20 cellular contexts compared by ENCODE assay signal in the genomic region with DNA sequence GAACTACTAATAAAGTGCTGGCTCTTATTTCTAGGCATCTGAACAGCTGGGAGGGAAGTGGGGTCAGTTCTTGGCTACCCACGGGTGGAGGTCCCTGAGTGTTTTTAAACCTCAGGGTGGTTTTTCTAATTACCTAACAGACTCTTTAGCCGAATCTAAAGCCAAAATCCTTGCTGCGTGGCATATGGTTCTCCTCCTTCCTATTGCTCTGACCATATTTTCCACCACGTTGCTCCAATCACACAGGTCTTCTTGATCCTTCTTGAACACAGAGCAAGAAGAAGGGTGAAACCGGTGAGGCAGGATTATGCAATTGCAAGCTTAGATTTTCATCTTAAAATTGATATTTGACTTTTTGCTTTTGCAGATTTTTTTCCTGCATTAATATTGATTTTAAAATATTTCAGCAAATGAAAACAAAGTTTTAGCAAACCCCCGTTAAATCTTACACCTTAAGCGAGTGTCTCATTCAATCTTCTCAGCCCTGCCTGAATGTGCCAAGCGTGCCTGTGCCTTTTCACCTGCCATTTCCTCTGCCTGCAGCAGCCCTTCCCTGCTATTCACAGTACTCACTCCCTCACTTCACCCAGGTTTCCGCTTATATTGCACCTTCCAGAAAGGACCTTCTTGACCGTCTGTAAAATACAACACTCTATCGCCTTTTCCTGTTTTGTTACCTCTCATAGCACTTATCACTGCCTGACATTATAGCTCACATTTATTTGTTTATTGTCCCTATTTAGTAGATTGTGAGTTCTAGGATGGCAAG.
DNase-seq lines count a peak whose midpoint lies in the region; TF ChIP-seq lines count a peak whose summit lies in the region.
"Had no signal": no experiment of that assay in that cellular context is flagged by ENCODE, and none has a peak within 500 bp of the region (broad histone marks: within the 10 kb centered on the region; RNA-seq: fewer than 3 reads in every experiment).

No MANE protein-coding gene starts in this region.

- H3K27me3 Mint-ChIP-seq in immature natural killer cell (ENCODE audit: low read depth in 3 of 3): peaks cover 0 to 2% (median 0%) of the 10 kb centered on the region in 3 donors
- H3K27me3 Mint-ChIP-seq: CD4-positive, alpha-beta memory T cell had no signal

- H3K27ac ChIP-seq in colonic mucosa: no peak overlapping the region
- no peak overlapping the region for H3K27ac ChIP-seq in osteoblast (ENCODE audit: low read depth, low read length)
- H3K27ac ChIP-seq: BLaER1 treated with 17β-estradiol and CSF1 and Interleukin-3, amounts not matched to agents 10 nM and 100 nM; RWPE1; SK-N-MC had no signal

- H3K4me3 Mint-ChIP-seq in immature natural killer cell: no peak overlapping the region
- H3K4me3 Mint-ChIP-seq: CD4-positive, alpha-beta memory T cell had no signal

- peaks cover 0 to 12% (median 4%) of the 10 kb centered on the region in 6 donors for H3K9me3 Mint-ChIP-seq in immature natural killer cell

- TF ChIP-seq CTCF in colonic mucosa (IDR thresholded peaks at IDR 0.05) (no peak), osteoblast (IDR thresholded peaks at IDR 0.05; ENCODE audit: extremely low read depth, low read depth, low read length) (no peak)

- H3K79me2 ChIP-seq in osteoblast (ENCODE audit: insufficient read depth, low read length): no peaks in the 10 kb centered on the region

- H4K20me1 ChIP-seq in osteoblast (ENCODE audit: insufficient read depth, low read length): no peaks in the 10 kb centered on the region
- H4K20me1 ChIP-seq: BLaER1 treated with 17β-estradiol and CSF1 and Interleukin-3, amounts not matched to agents 10 nM and 100 nM had no signal

- no peaks in the 10 kb centered on the region for H3K4me1 ChIP-seq in colonic mucosa
- H3K4me1 ChIP-seq in osteoblast (ENCODE audit: insufficient read depth, low read length): no peaks in the 10 kb centered on the region
- H3K4me1 ChIP-seq: BLaER1 treated with 17β-estradiol and CSF1 and Interleukin-3, amounts not matched to agents 10 nM and 100 nM had no signal

- H3K36me3 ChIP-seq in colonic mucosa: no peaks in the 10 kb centered on the region
- no peaks in the 10 kb centered on the region for H3K36me3 ChIP-seq in osteoblast (ENCODE audit: insufficient read depth, low read length)
- H3K36me3 ChIP-seq: BLaER1 treated with 17β-estradiol and CSF1 and Interleukin-3, amounts not matched to agents 10 nM and 100 nM had no signal

- H3K36me3 Mint-ChIP-seq in immature natural killer cell: no peaks in the 10 kb centered on the region
- H3K36me3 Mint-ChIP-seq: CD4-positive, alpha-beta memory T cell had no signal

- no peak overlapping the region for H3K9ac ChIP-seq in colonic mucosa (ENCODE audit: low read depth in 2 of 2, low read length in 2 of 2)
- H3K9ac ChIP-seq: BLaER1 treated with 17β-estradiol and CSF1 and Interleukin-3, amounts not matched to agents 10 nM and 100 nM had no signal

- no peak overlapping the region for H3K4me2 ChIP-seq in osteoblast (ENCODE audit: insufficient read depth, low read length)
- H3K4me2 ChIP-seq: BLaER1 treated with 17β-estradiol and CSF1 and Interleukin-3, amounts not matched to agents 10 nM and 100 nM had no signal

- DNase-seq in NCI-H82 (lab: John Stamatoyannopoulos, UW) (peak; percentile 3), NCI-H82 treated with DMSO at 0.1 percent for 48 hours (lab: John Stamatoyannopoulos, UW; ENCODE audit: unreplicated experiment) (no peak), colonic mucosa (peak; percentile 24), osteoblast (ENCODE audit: insufficient read length, low spot score, missing footprints) (peak; percentile 63), immature natural killer cell (no peak)
- DNase-seq in stimulated activated CD4-positive, alpha-beta T cell treated with anti-CD3 and anti-CD28 coated beads, Interleukin-4, amount 100 ng/mL, for 4 hours: no peak
- no peak for DNase-seq in activated naive CD4-positive, alpha-beta T cell treated with Interleukin-2 at 50 U/mL for 16 hours
- DNase-seq: 8988T; CD4-positive, alpha-beta memory T cell; DND-41; GOT3; KG1; NCI-H1092 treated with DMSO at 0.1 percent for 48 hours; NCI-H1436 treated with DMSO at 0.1 percent for 48 hours; NCI-H1930; NCI-H526; SHP77 treated with DMSO at 0.1 percent for 48 hours had no signal

- intact Hi-C loops in colonic mucosa (cut with DNase I): no loop called here

- no peak overlapping the region for H2AFZ ChIP-seq in osteoblast (ENCODE audit: low read length)

- no peak overlapping the region for H3K27ac Mint-ChIP-seq in immature natural killer cell
- H3K27ac Mint-ChIP-seq: CD4-positive, alpha-beta memory T cell had no signal

- H3K4me3 ChIP-seq in colonic mucosa (no peak overlapping the region), osteoblast (ENCODE audit: insufficient read depth, low read length) (no peak overlapping the region)
- H3K4me3 ChIP-seq: BLaER1 treated with 17β-estradiol and CSF1 and Interleukin-3, amounts not matched to agents 10 nM and 100 nM; SK-N-MC had no signal

- no peaks in the 10 kb centered on the region for H3K4me1 Mint-ChIP-seq in immature natural killer cell
- H3K4me1 Mint-ChIP-seq: CD4-positive, alpha-beta memory T cell had no signal

- H3K9me3 ChIP-seq in colonic mucosa (no peaks in the 10 kb centered on the region), osteoblast (ENCODE audit: low read depth, low read length) (no peaks in the 10 kb centered on the region)

- H3K27me3 ChIP-seq in colonic mucosa (no peaks in the 10 kb centered on the region), osteoblast (ENCODE audit: insufficient read depth, low read length) (no peaks in the 10 kb centered on the region)
- H3K27me3 ChIP-seq: BLaER1 treated with 17β-estradiol and CSF1 and Interleukin-3, amounts not matched to agents 10 nM and 100 nM had no signal

Comparison
In these comparisons a context has a peak if more than half of its experiments do, and no peak if none do; other contexts are left out.
1. DNase-seq: peak in NCI-H82 (single experiment), colonic mucosa (single experiment) and osteoblast (single experiment); none in NCI-H82 treated with DMSO at 0.1 percent for 48 hours (single experiment), stimulated activated CD4-positive, alpha-beta T cell treated with anti-CD3 and anti-CD28 coated beads, Interleukin-4, amount 100 ng/mL, for 4 hours (0 of 2), immature natural killer cell (0 of 3) and activated naive CD4-positive, alpha-beta T cell treated with Interleukin-2 at 50 U/mL for 16 hours (single experiment).